Comparison of ENCODE assay signal across 11 cellular contexts in genomic region chr19:53991224-53992113, GRCh38. TPM values are rescaled to one million over a fixed set of nuclear protein-coding genes. Genes with fewer than 3 reads are reported as not detected.
DNase-seq lines count a peak whose midpoint lies in the region; ATAC-seq and TF ChIP-seq lines count a peak whose summit lies in the region.
"Had no signal": no experiment of that assay in that cellular context is flagged by ENCODE, and none has a peak within 500 bp of the region (broad histone marks: within the 10 kb centered on the region; RNA-seq: fewer than 3 reads in every experiment).

TSS of gene CACNG6 (plus strand) at chr19:53991637. CDS start at chr19:53992878, 1,241 bp downstream.

- no peaks in the 10 kb centered on the region for H4K20me1 ChIP-seq in fibroblast of lung (ENCODE audit: control insufficient read depth, extremely low read depth, insufficient read depth, low read length)

- H2AFZ ChIP-seq in fibroblast of lung (ENCODE audit: low read length): no peak within 1 kb of the TSS

- no peaks in the 10 kb centered on the region for H3K36me3 ChIP-seq in fibroblast of lung (ENCODE audit: control insufficient read depth, insufficient read depth, low read length)

- ATAC-seq in GM18519 (IDR thresholded peaks at IDR 0.05; ENCODE audit: low FRiP score, unreplicated experiment): no peak
- ATAC-seq: sciatic nerve had no signal

- H3K9ac ChIP-seq in fibroblast of lung (ENCODE audit: insufficient read depth, low read length): no peak within 1 kb of the TSS

- no peaks in the 10 kb centered on the region for H3K4me1 ChIP-seq in fibroblast of lung (ENCODE audit: control insufficient read depth, extremely low read depth, insufficient read depth, low read length)

- no peaks in the 10 kb centered on the region for H3K9me3 ChIP-seq in fibroblast of lung (ENCODE audit: control insufficient read depth, insufficient read depth, low read depth, low read length)

- H3K4me3 ChIP-seq in fibroblast of lung (replicated peaks in 1 of 4; ENCODE audit: control extremely low read depth in 1 of 4, insufficient read depth in 1 of 4, low read depth in 3 of 4, low read length in 4 of 4): peak within 1 kb of the TSS in 2 of 4 experiments; percentile 28 to 34

- DNase-seq in GM03348 (ENCODE audit: low spot score) (peak; percentile 48), NCI-H69 (lab: John Stamatoyannopoulos, UW) (peak; percentile 77), fibroblast of lung (ENCODE audit: low read depth in 2 of 2) (peak in 1 of 2 donors; percentile 24), retina (peak; percentile 71), HPDE6-E6E7 (ENCODE audit: extremely low spot score) (no peak), GM19240 (ENCODE audit: insufficient read length, low spot score) (no peak)
- no peak for DNase-seq in stimulated activated CD8-positive, alpha-beta memory T cell treated with anti-CD3 and anti-CD28 coated beads, Interleukin-4, amount 100 ng/mL, for 48 hours
- DNase-seq: amniotic stem cell, NCI-H446 treated with DMSO at 0.1 percent for 48 hours had no signal

- H3K27ac ChIP-seq in fibroblast of lung (ENCODE audit: insufficient read depth, low read length): no peak within 1 kb of the TSS

- no peak for TF ChIP-seq CTCF in fibroblast of lung (conservative IDR thresholded peaks at IDR 0.05 in 1 of 2, IDR thresholded peaks at IDR 0.05 in 1 of 2; ENCODE audit: low read depth in 1 of 2, low read length in 2 of 2)

- H3K27me3 ChIP-seq in fibroblast of lung (ENCODE audit: control insufficient read depth, insufficient read depth, low read length): peaks cover 13% of the 10 kb centered on the region

- H3K4me2 ChIP-seq in fibroblast of lung (ENCODE audit: extremely low read depth, insufficient read depth, low read length): peak within 1 kb of the TSS; percentile 35

- no peaks in the 10 kb centered on the region for H3K79me2 ChIP-seq in fibroblast of lung (ENCODE audit: control insufficient read depth, insufficient read depth, low read length)

RNA-seq across cellular contexts. Expression of gene CACNG6, which starts in this region (rescaled TPM):
- total RNA-seq in fibroblast of lung: under 0.01 TPM in 1 of 2 replicates, not detected in the other
- 0.06 TPM in 1 of 2 replicates, not detected in the other for polyA plus RNA-seq in fibroblast of lung
- polyA plus RNA-seq in fibroblast of lung (2012): 0.08 and 0.13 TPM in 2 replicates
- polyA minus RNA-seq in fibroblast of lung (ENCODE audit: low replicate concordance): 0.31 TPM in 1 of 2 replicates, not detected in the other
- total RNA-seq: sciatic nerve had no signal

Comparison
In these comparisons a context has a peak if more than half of its experiments do, and no peak if none do; other contexts are left out.
1. DNase-seq: peak in GM03348 (single experiment), NCI-H69 (single experiment) and retina (single experiment); none in stimulated activated CD8-positive, alpha-beta memory T cell treated with anti-CD3 and anti-CD28 coated beads, Interleukin-4, amount 100 ng/mL, for 48 hours (single experiment), HPDE6-E6E7 (single experiment) and GM19240 (single experiment).